In genomic region chr1:17970757-17971156, GRCh38 we compare ENCODE assay signal across 16 cellular contexts.
A peak's percentile ranks its signal among the peaks of the same experiment; 100 is the strongest.
DNase-seq lines count a peak whose midpoint lies in the region; ATAC-seq, FAIRE-seq and TF ChIP-seq lines count a peak whose summit lies in the region.
"Had no signal": no experiment of that assay in that cellular context is flagged by ENCODE, and none has a peak within 500 bp of the region (broad histone marks: within the 10 kb centered on the region; RNA-seq: fewer than 3 reads in every experiment).

No MANE protein-coding gene starts in this region.

- peak overlapping the region in 1 of 4 donors; percentile 38 for H3K4me3 Mint-ChIP-seq in IgD-negative memory B cell
- H3K4me3 Mint-ChIP-seq: CD4-positive, CD25-positive, alpha-beta regulatory T cell had no signal

- no peaks in the 10 kb centered on the region for H4K20me1 ChIP-seq in GM12878 (ENCODE audit: control insufficient read depth, insufficient read depth)

- H3K4me1 ChIP-seq in GM12878 (ENCODE audit: control insufficient read depth, insufficient read depth, low read length) = peaks cover 6% of the 10 kb centered on the region
- H3K4me1 ChIP-seq in upper lobe of right lung = no peaks in the 10 kb centered on the region
- H3K4me1 ChIP-seq: A549 had no signal

- H2AFZ ChIP-seq in GM12878 (ENCODE audit: control insufficient read depth, low read depth, low read length) = no peak overlapping the region
- H2AFZ ChIP-seq: GM23248 had no signal

- TF ChIP-seq POLR2A in GM12878 (IDR thresholded peaks at IDR 0.05; ENCODE audit: low read depth, low read length) = no peak

- peak; percentile 13 for FAIRE-seq in GM12878 (lab: Jason Lieb, UNC)
- FAIRE-seq: A549, GM18507, H54 had no signal

- no peak for TF ChIP-seq RAD21 in GM12878 (IDR thresholded peaks at IDR 0.05; ENCODE audit: insufficient read depth, low read depth, low read length)

- H3K79me2 ChIP-seq in GM12878 (ENCODE audit: control insufficient read depth, insufficient read depth, low read length) = no peaks in the 10 kb centered on the region

- CTCF ChIA-PET in GM12878 (lab: Yijun Ruan, JAX) = no interaction called here

- no TSS peak for BruUV-seq in GM12878 (replicated peaks; lab: Mats Ljungman, UMichigan)

- H3K36me3 Mint-ChIP-seq in IgD-negative memory B cell = no peaks in the 10 kb centered on the region
- H3K36me3 Mint-ChIP-seq: CD4-positive, CD25-positive, alpha-beta regulatory T cell had no signal

- SMC1A ChIA-PET in GM12878 (lab: Charles Lee; ENCODE audit: uncharacterized antibody, unreplicated experiment) = interaction anchor here (0.7 kb wide), 1 partner anchor 1438 kb away, joined by 3 read pairs; no protein-coding TSS in a partner anchor

- 7% methylated on average over 5 of the region's 5 CpGs for WGBS in GM12878 (ENCODE audit: insufficient coverage, insufficient replicate concordance, low lambda C conversion rate, missing lambda C conversion rate)

- intact Hi-C loops in GM12878 (cut with micrococcal nuclease; ENCODE audit: unreplicated experiment) = no loop called here
- intact Hi-C loops in upper lobe of right lung (cut with DNase I) = no loop called here

- H3K9ac ChIP-seq in GM12878 (ENCODE audit: control insufficient read depth, insufficient read depth, low read length) = no peak overlapping the region
- H3K9ac ChIP-seq: GM23248 had no signal

- no peak for ATAC-seq in GM12878
- no peak for ATAC-seq in upper lobe of right lung
- ATAC-seq: A549, HCT116 had no signal

- no peaks in the 10 kb centered on the region for H3K27me3 ChIP-seq in GM12878 (replicated peaks in 1 of 2; ENCODE audit: control insufficient read depth in 2 of 2, insufficient read depth in 2 of 2, low read length in 1 of 2)
- no peaks in the 10 kb centered on the region for H3K27me3 ChIP-seq in upper lobe of right lung

- H3K4me3 ChIP-seq in GM12864 (ENCODE audit: low read depth, low read length) = no peak overlapping the region
- no peak overlapping the region for H3K4me3 ChIP-seq in GM12878
- H3K4me3 ChIP-seq in upper lobe of right lung = no peak overlapping the region
- H3K4me3 ChIP-seq: A549, GM23248 had no signal

- H3K36me3 ChIP-seq in GM12878 (ENCODE audit: control insufficient read depth in 2 of 2, insufficient read depth in 2 of 2, low read length in 1 of 2) = no peaks in the 10 kb centered on the region
- no peaks in the 10 kb centered on the region for H3K36me3 ChIP-seq in upper lobe of right lung

- 0 out of 2 replicates have a peak overlapping the region, but pooled peaks have one; percentile 3 for H3K4me2 ChIP-seq in GM12878 (ENCODE audit: control insufficient read depth, insufficient read depth)
- H3K4me2 ChIP-seq: A549 had no signal

- peak; percentile 12 for DNase-seq in GM12864 (ENCODE audit: low read depth)
- DNase-seq in GM12878 (ENCODE audit: low read depth, low spot score) = peak; percentile 15
- peak; percentile 2 for DNase-seq in upper lobe of right lung
- DNase-seq in midbrain (lab: John Stamatoyannopoulos, UW) = no peak
- no peak for DNase-seq in T-helper 2 cell
- no peak for DNase-seq in cerebellum (ENCODE audit: low spot score)
- DNase-seq in NCI-H510A treated with DMSO at 0.1 percent for 48 hours (lab: John Stamatoyannopoulos, UW) = no peak
- DNase-seq: CD4-positive, CD25-positive, alpha-beta regulatory T cell; GM23248; IMR-90; KG1 had no signal

- POLR2A ChIA-PET in GM12878 (lab: Charles Lee) = no interaction called here

- in situ Hi-C loops in GM12878 (cut with MboI) = no loop called here

- no peaks in the 10 kb centered on the region for H3K27me3 Mint-ChIP-seq in IgD-negative memory B cell

- no peaks in the 10 kb centered on the region for H3K9me3 ChIP-seq in GM12878 (replicated peaks; ENCODE audit: control insufficient read depth, insufficient read depth, low read length)
- H3K9me3 ChIP-seq in upper lobe of right lung = no peaks in the 10 kb centered on the region
- H3K9me3 ChIP-seq: A549 had no signal

- H3K27ac Mint-ChIP-seq in IgD-negative memory B cell = peak overlapping the region in 2 of 3 donors; percentile 10 to 67

- TF ChIP-seq CTCF in GM12864 (IDR thresholded peaks at IDR 0.05; ENCODE audit: low read depth, low read length, missing control alignments) = no peak
- no peak for TF ChIP-seq CTCF in GM12878 (IDR thresholded peaks at IDR 0.05 in 2 of 3, conservative IDR thresholded peaks at IDR 0.05 in 1 of 3; ENCODE audit: control insufficient read depth in 2 of 3, extremely low read depth in 1 of 3, insufficient read depth in 1 of 3, low read depth in 3 of 3, low read length in 3 of 3)
- no peak for TF ChIP-seq CTCF in upper lobe of right lung (IDR thresholded peaks at IDR 0.05)

- RAD21 ChIA-PET in GM12878 (lab: Charles Lee; ENCODE audit: unreplicated experiment) = interaction anchor here (0.7 kb wide), 1 partner anchor 113 kb away, joined by 3 read pairs; no protein-coding TSS in a partner anchor

- TF ChIP-seq EP300 in GM12878 (IDR thresholded peaks at IDR 0.05; ENCODE audit: borderline replicate concordance in 1 of 2, control insufficient read depth in 1 of 2, low read depth in 2 of 2, low read length in 2 of 2) = no peak

- H3K27ac ChIP-seq in GM12878 (ENCODE audit: control insufficient read depth, insufficient read depth) (no peak overlapping the region), upper lobe of right lung (no peak overlapping the region)
- H3K27ac ChIP-seq: A549, GM23248 had no signal

- no peaks in the 10 kb centered on the region for H3K9me3 Mint-ChIP-seq in IgD-negative memory B cell

- H3K4me1 Mint-ChIP-seq in IgD-negative memory B cell = peaks cover 6 to 14% (median 14%) of the 10 kb centered on the region in 3 donors
- H3K4me1 Mint-ChIP-seq: CD4-positive, CD25-positive, alpha-beta regulatory T cell had no signal

TF ChIP-seq in GM12878, 131 proteins besides CTCF, POLR2A, EP300 and RAD21:
- TF ChIP-seq SIN3A (IDR thresholded peaks at IDR 0.05; ENCODE audit: low read depth, low read length) (no peak), CBX5 (IDR thresholded peaks at IDR 0.05; ENCODE audit: low read depth) (no peak), CEBPZ (IDR thresholded peaks at IDR 0.05; ENCODE audit: low read depth, low read length) (no peak), JUNB (IDR thresholded peaks at IDR 0.05) (no peak), CHD1 (IDR thresholded peaks at IDR 0.05; ENCODE audit: low read depth, low read length) (no peak), ETV6 (conservative IDR thresholded peaks at IDR 0.05 in 1 of 2, IDR thresholded peaks at IDR 0.05 in 1 of 2; ENCODE audit: borderline replicate concordance in 1 of 2, low read depth in 1 of 2) (no peak), RUNX3 (IDR thresholded peaks at IDR 0.05; ENCODE audit: low read length) (peak; percentile 18; the same call in 1 of the 2 replicates), PAX5 (IDR thresholded peaks at IDR 0.05; ENCODE audit: borderline replicate concordance, low read depth, low read length) (peak; percentile 89; the same call in 1 of the 2 replicates), SMARCA5 (IDR thresholded peaks at IDR 0.05) (no peak), PKNOX1 (IDR thresholded peaks at IDR 0.05) (no peak), POLR2AphosphoS5 (IDR thresholded peaks at IDR 0.05; ENCODE audit: low read length) (no peak), STAT3 (IDR thresholded peaks at IDR 0.05; ENCODE audit: low read depth, low read length) (no peak)

Comparison
In these comparisons a context has a peak if more than half of its experiments do, and no peak if none do; other contexts are left out.
1. DNase-seq: peak in GM12864 (single experiment), GM12878 (single experiment) and upper lobe of right lung (single experiment); none in midbrain (single experiment), T-helper 2 cell (0 of 5), cerebellum (single experiment) and NCI-H510A treated with DMSO at 0.1 percent for 48 hours (single experiment).